In the genomic region with DNA sequence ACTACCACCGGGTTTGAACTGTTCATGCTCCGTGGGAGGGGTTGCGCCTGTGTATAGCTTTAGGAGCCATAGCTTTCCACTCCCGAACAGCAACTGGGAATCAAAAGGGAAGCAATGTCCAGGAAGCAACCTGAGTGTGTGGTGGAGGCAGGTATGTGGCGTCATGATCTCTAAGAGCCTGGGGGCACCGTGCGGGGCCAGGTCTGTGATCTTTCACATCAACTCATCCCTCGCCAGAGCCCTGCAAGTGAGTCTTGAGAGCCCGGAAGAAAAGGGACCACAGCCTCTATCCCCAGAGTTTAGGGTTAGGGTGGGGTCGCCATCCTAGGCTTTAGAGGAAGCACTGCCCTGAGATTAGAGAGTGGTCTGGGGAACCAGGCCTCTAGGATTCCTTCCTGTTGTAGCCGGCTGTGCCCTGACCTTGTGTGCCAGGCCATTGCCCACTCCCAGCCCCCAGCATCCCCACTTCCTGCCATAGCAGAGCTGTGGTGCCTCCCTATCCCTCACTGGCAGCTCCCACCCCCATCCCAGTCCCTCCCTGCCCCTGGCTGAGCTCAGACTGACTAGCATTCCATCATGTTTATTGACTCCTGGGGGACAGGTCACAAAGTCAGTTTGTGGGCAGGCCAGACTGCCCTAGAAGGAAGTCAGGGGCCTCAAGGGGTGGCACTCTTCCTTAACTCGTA, we compare ENCODE assay signal across 9 cellular contexts. TPM values are rescaled to one million over a fixed set of nuclear protein-coding genes. Genes with fewer than 3 reads are reported as not detected.
DNase-seq lines count a peak whose midpoint lies in the region; TF ChIP-seq lines count a peak whose summit lies in the region.
"Had no signal": no experiment of that assay in that cellular context is flagged by ENCODE, and none has a peak within 500 bp of the region (broad histone marks: within the 10 kb centered on the region; RNA-seq: fewer than 3 reads in every experiment).

No MANE protein-coding gene starts in this region.

- H3K27ac Mint-ChIP-seq in endothelial cell (ENCODE audit: unreplicated experiment) (peak overlapping the region; percentile 48), osteocyte (ENCODE audit: unreplicated experiment) (peak overlapping the region; percentile 79)

- H3K9me3 Mint-ChIP-seq in endothelial cell (ENCODE audit: unreplicated experiment) = no peaks in the 10 kb centered on the region
- H3K9me3 Mint-ChIP-seq in osteocyte (ENCODE audit: unreplicated experiment) = no peaks in the 10 kb centered on the region

- no peak overlapping the region for H3K9ac ChIP-seq in HUES6 (ENCODE audit: low read length)
- H3K9ac ChIP-seq in GM23248 = no peak overlapping the region

- TF ChIP-seq CTCF in endothelial cell (IDR thresholded peaks at IDR 0.05; ENCODE audit: unreplicated experiment) (no peak), osteocyte (IDR thresholded peaks at IDR 0.05) (no peak)

- peaks cover 10% of the 10 kb centered on the region for H3K36me3 Mint-ChIP-seq in endothelial cell (ENCODE audit: low read depth, unreplicated experiment)
- no peaks in the 10 kb centered on the region for H3K36me3 Mint-ChIP-seq in osteocyte (ENCODE audit: unreplicated experiment)

- no peak overlapping the region for H3K27ac ChIP-seq in HUES6 (ENCODE audit: low read depth, low read length)
- H3K27ac ChIP-seq in GM23248 = no peak overlapping the region

- no peaks in the 10 kb centered on the region for H3K9me2 ChIP-seq in GM23248 (ENCODE audit: insufficient read depth)

- no peaks in the 10 kb centered on the region for H4K20me1 ChIP-seq in GM23248 (ENCODE audit: insufficient read depth)

- no peaks in the 10 kb centered on the region for H3K9me3 ChIP-seq in HUES6 (ENCODE audit: control insufficient read depth, insufficient read depth, low read depth, low read length)
- H3K9me3 ChIP-seq in GM23248 (ENCODE audit: low read depth) = no peaks in the 10 kb centered on the region

- peak overlapping the region; percentile 90 for H3K4me3 Mint-ChIP-seq in endothelial cell (ENCODE audit: unreplicated experiment)
- peak overlapping the region; percentile 82 for H3K4me3 Mint-ChIP-seq in osteocyte (ENCODE audit: unreplicated experiment)

- H3K4me3 ChIP-seq in HUES6 (ENCODE audit: low read depth, low read length) (peak overlapping the region; percentile 78), GM23248 (no peak overlapping the region)

- WGBS in GM23248 (ENCODE audit: low coverage in 1 of 2, low lambda C conversion rate in 2 of 2, missing lambda C conversion rate in 2 of 2), 2 experiments = 86 to 88% methylated on average over 11 to 12 of the region's 12 CpGs

- H3K36me3 ChIP-seq in HUES6 (ENCODE audit: control insufficient read depth, insufficient read depth, low read length) = no peaks in the 10 kb centered on the region
- H3K36me3 ChIP-seq in GM23248 (ENCODE audit: low read depth) = no peaks in the 10 kb centered on the region

- DNase-seq in EL (peak; percentile 49), endothelial cell (ENCODE audit: low spot score) (no peak), osteocyte (ENCODE audit: extremely low spot score, unreplicated experiment) (no peak), RKO (ENCODE audit: low spot score) (no peak), GM23248 (no peak)
- no peak for DNase-seq in stimulated activated CD4-positive, alpha-beta T cell treated with anti-CD3 and anti-CD28 coated beads, Interleukin-15, amount 100 ng/mL, for 24 hours
- no peak for DNase-seq in stimulated activated CD4-positive, alpha-beta T cell treated with anti-CD3 and anti-CD28 coated beads, Interleukin-4, amount 100 ng/mL, for 4 hours
- DNase-seq: NCI-H446 had no signal

- H3F3A ChIP-seq in GM23248 (ENCODE audit: insufficient read depth) = no peaks in the 10 kb centered on the region

- in situ Hi-C loops in GM23248 (cut with MboI) = loop anchor here (5.0 kb wide), 1 partner anchor 102 kb away; no protein-coding TSS in a partner anchor

- H2AFZ ChIP-seq in GM23248 = no peak overlapping the region

- H3K4me2 ChIP-seq in GM23248 (ENCODE audit: unreplicated experiment) = no peak overlapping the region

- H3K27me3 Mint-ChIP-seq in endothelial cell (ENCODE audit: unreplicated experiment) = peaks cover 38% of the 10 kb centered on the region
- H3K27me3 Mint-ChIP-seq in osteocyte (ENCODE audit: unreplicated experiment) = peaks cover 10% of the 10 kb centered on the region

- H3K4me1 Mint-ChIP-seq in endothelial cell (ENCODE audit: unreplicated experiment) (peaks cover 34% of the 10 kb centered on the region), osteocyte (ENCODE audit: unreplicated experiment) (peaks cover 41% of the 10 kb centered on the region)

- H3K79me2 ChIP-seq in GM23248 (ENCODE audit: insufficient read depth) = no peaks in the 10 kb centered on the region

- peaks cover 100% of the 10 kb centered on the region for H3K27me3 ChIP-seq in HUES6 (ENCODE audit: control insufficient read depth, insufficient read depth, low read length)
- no peaks in the 10 kb centered on the region for H3K27me3 ChIP-seq in GM23248 (replicated peaks; ENCODE audit: insufficient read depth)

- peaks cover 13% of the 10 kb centered on the region; the same call in 1 of the 2 replicates for H3K4me1 ChIP-seq in HUES6 (ENCODE audit: control insufficient read depth, insufficient read depth, low read length)
- H3K4me1 ChIP-seq in GM23248 (ENCODE audit: insufficient read depth) = peaks cover 7% of the 10 kb centered on the region; the same call in 1 of the 2 replicates

RNA-seq across cellular contexts. Expression of a gene that starts 0.7 kb away (rescaled TPM):
- total RNA-seq in endothelial cell (ENCODE audit: unreplicated experiment) = 74.6 TPM
- total RNA-seq in osteocyte = 25.3 and 26.5 TPM in 2 replicates
- total RNA-seq in GM23248 (2014; rRNA removed; shearing (Covaris generic)) = 0.22 and 0.38 TPM in 2 replicates
- 0.20 and 0.38 TPM in 2 replicates for polyA plus RNA-seq in GM23248 (2016; fragmentation: Nextera tagmentation; extraction: Ambion mirVana)

RNA-seq across cellular contexts. Expression of a gene that starts 4.2 kb away (rescaled TPM):
- total RNA-seq in endothelial cell (ENCODE audit: unreplicated experiment) = 2.6 TPM
- total RNA-seq in osteocyte = 0.78 and 1.3 TPM in 2 replicates
- total RNA-seq in GM23248 (2014; rRNA removed; shearing (Covaris generic)) = 2.2 and 5.3 TPM in 2 replicates
- 5.1 and 5.3 TPM in 2 replicates for polyA plus RNA-seq in GM23248 (2016; fragmentation: Nextera tagmentation; extraction: Ambion mirVana)

RNA-seq across cellular contexts. Expression of a gene that starts 24.3 kb away (rescaled TPM):
- total RNA-seq in endothelial cell (ENCODE audit: unreplicated experiment) = 9.5 TPM
- 10.0 and 11.3 TPM in 2 replicates for total RNA-seq in osteocyte
- 1.4 and 2.4 TPM in 2 replicates for total RNA-seq in GM23248 (2014; rRNA removed; shearing (Covaris generic))
- polyA plus RNA-seq in GM23248 (2016; fragmentation: Nextera tagmentation; extraction: Ambion mirVana) = 0.41 and 1.1 TPM in 2 replicates

RNA-seq across cellular contexts. Expression of a gene that starts 25.7 kb away (rescaled TPM):
- total RNA-seq in endothelial cell (ENCODE audit: unreplicated experiment) (13.3 TPM), osteocyte (12.5 and 14.9 TPM in 2 replicates)
- 3.5 and 6.8 TPM in 2 replicates for total RNA-seq in GM23248 (2014; rRNA removed; shearing (Covaris generic))
- 0.30 and 0.45 TPM in 2 replicates for polyA plus RNA-seq in GM23248 (2016; fragmentation: Nextera tagmentation; extraction: Ambion mirVana)

RNA-seq across cellular contexts. Expression of a gene that starts 27.8 kb away (rescaled TPM):
- 0.82 TPM for total RNA-seq in endothelial cell (ENCODE audit: unreplicated experiment)
- total RNA-seq in osteocyte = not detected in 2 replicates
- 0.51 and 2.1 TPM in 2 replicates for total RNA-seq in GM23248 (2014; rRNA removed; shearing (Covaris generic))
- 1.2 TPM in 2 replicates for polyA plus RNA-seq in GM23248 (2016; fragmentation: Nextera tagmentation; extraction: Ambion mirVana)

Comparison
In these comparisons a context has a peak if more than half of its experiments do, and no peak if none do; other contexts are left out.
1. RNA of a gene that starts 0.7 kb away (total RNA-seq): 74.6 TPM in endothelial cell (single experiment) and 25.3 to 26.5 TPM in osteocyte; 0.22 to 0.38 TPM in GM23248; every median in the first group is over 10 times any median in the second.